1 cellular context compared by ENCODE assay signal in genomic region chr1:54363925-54364324, GRCh38.
A peak's percentile ranks its signal among the peaks of the same experiment; 100 is the strongest.
TF ChIP-seq lines count a peak whose summit lies in the region.

No MANE protein-coding gene starts in this region.

TF ChIP-seq in GM12878, 131 proteins besides CTCF, POLR2A, EP300 and RAD21:
- peak; percentile 85 for TF ChIP-seq ZBTB40 (IDR thresholded peaks at IDR 0.05; ENCODE audit: borderline replicate concordance)
- TF ChIP-seq, protein P1, sequence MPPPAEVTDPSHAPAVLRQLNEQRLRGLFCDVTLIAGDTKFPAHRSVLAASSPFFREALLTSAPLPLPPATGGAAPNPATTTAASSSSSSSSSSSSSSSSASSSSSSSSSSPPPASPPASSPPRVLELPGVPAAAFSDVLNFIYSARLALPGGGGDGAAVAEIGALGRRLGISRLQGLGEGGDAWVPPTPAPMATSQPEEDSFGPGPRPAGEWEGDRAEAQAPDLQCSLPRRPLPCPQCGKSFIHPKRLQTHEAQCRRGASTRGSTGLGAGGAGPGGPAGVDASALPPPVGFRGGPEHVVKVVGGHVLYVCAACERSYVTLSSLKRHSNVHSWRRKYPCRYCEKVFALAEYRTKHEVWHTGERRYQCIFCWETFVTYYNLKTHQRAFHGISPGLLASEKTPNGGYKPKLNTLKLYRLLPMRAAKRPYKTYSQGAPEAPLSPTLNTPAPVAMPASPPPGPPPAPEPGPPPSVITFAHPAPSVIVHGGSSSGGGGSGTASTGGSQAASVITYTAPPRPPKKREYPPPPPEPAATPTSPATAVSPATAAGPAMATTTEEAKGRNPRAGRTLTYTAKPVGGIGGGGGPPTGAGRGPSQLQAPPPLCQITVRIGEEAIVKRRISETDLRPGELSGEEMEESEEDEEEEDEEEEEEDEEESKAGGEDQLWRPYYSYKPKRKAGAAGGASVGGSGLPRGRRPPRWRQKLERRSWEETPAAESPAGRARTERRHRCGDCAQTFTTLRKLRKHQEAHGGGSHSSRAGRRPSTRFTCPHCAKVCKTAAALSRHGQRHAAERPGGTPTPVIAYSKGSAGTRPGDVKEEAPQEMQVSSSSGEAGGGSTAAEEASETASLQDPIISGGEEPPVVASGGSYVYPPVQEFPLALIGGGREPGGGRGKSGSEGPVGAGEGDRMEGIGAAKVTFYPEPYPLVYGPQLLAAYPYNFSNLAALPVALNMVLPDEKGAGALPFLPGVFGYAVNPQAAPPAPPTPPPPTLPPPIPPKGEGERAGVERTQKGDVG (CRISPR knock-in tag; IDR thresholded peaks at IDR 0.05): no peak
